In genomic region chr7:19400771-19401254, GRCh38 we compare ENCODE assay signal across 31 cellular contexts.
"Had no signal": no experiment of that assay in that cellular context is flagged by ENCODE, and none has a peak within 500 bp of the region (broad histone marks: within the 10 kb centered on the region; RNA-seq: fewer than 3 reads in every experiment).

No MANE protein-coding gene starts in this region.

- ATAC-seq: activated CD8-positive, alpha-beta T cell treated with anti-CD3 and anti-CD28 coated beads for 36 hours; activated naive CD4-positive, alpha-beta T cell treated with anti-CD3 and anti-CD28 coated beads, Interleukin-2, amount 50 U/mL, for 72 hours; activated T-cell treated with anti-CD3 and anti-CD28 coated beads, Interleukin-2, amount 50 U/mL, for 72 hours; activated T-helper 17 cell treated with anti-CD3 and anti-CD28 coated beads, Interleukin-2, amount 50 U/mL, for 72 hours; body of pancreas had no signal

- H3K4me1 Mint-ChIP-seq: activated T-helper 17 cell treated with anti-CD3 and anti-CD28 coated beads, Interleukin-2, amount 50 U/mL, for 72 hours had no signal

- H3K9me3 Mint-ChIP-seq: activated CD4-positive, alpha-beta T cell treated with anti-CD3 and anti-CD28 coated beads, Interleukin-2, amount 10 ng/mL, durations not matched to agents 24 days and 14 days; activated CD8-positive, alpha-beta T cell treated with anti-CD3 and anti-CD28 coated beads for 36 hours had no signal

- DNase-seq: activated CD4-positive, alpha-beta T cell treated with anti-CD3 and anti-CD28 coated beads, Interleukin-2, amount 10 ng/mL, durations not matched to agents 24 days and 14 days; activated CD4-positive, alpha-beta T cell treated with anti-CD3 and anti-CD28 coated beads, Interleukin-2, amount 50 U/mL, for 4 hours; activated CD8-positive, alpha-beta T cell treated with anti-CD3 and anti-CD28 coated beads for 36 hours; activated gamma-delta T cell; activated naive CD4-positive, alpha-beta T cell treated with Interleukin-2 at 50 U/mL for 16 hours; activated T-cell treated with anti-CD3 and anti-CD28 coated beads, Interleukin-2, amount 50 U/mL, for 1 hour; activated T-cell treated with anti-CD3 and anti-CD28 coated beads, Interleukin-2, amount 50 U/mL, for 72 hours; adrenal gland; body of pancreas; Karpas-422; KBM-7; MG63; NCI-H1048; NCI-H1436 treated with DMSO at 0.1 percent for 48 hours; NCI-H187; NCI-H2029 treated with DMSO at 0.1 percent for 48 hours; NCI-H2107; NCI-H2171; NCI-H2227 treated with DMSO at 0.1 percent for 48 hours; NCI-H446; NCI-H510A treated with DMSO at 0.1 percent for 48 hours; NCI-H526 treated with DMSO at 0.1 percent for 48 hours; NK-92 treated with Interleukin-12 subunit alpha and Interleukin-12 subunit beta, amount 100 ng/mL, for 24 hours; PC-9; SHP77; SJCRH30; T1000 had no signal

- H3K4me2 ChIP-seq: PC-9 had no signal

- H3K27ac ChIP-seq: adrenal gland, body of pancreas, breast epithelium, PC-9, SJCRH30, SK-N-MC had no signal

- H3K36me3 ChIP-seq: adrenal gland, breast epithelium, MG63, SJCRH30 had no signal

- H3K27me3 ChIP-seq: adrenal gland, body of pancreas, breast epithelium, MG63, SJCRH30 had no signal

- H3K27me3 Mint-ChIP-seq: activated CD4-positive, alpha-beta T cell treated with anti-CD3 and anti-CD28 coated beads, Interleukin-2, amount 10 ng/mL, durations not matched to agents 24 days and 14 days; activated CD8-positive, alpha-beta T cell treated with anti-CD3 and anti-CD28 coated beads for 36 hours; activated T-helper 17 cell treated with anti-CD3 and anti-CD28 coated beads, Interleukin-2, amount 50 U/mL, for 72 hours had no signal

- H3K9me3 ChIP-seq: adrenal gland, body of pancreas, breast epithelium, MG63, SJCRH30 had no signal

- H3K27ac Mint-ChIP-seq: activated CD4-positive, alpha-beta T cell treated with anti-CD3 and anti-CD28 coated beads, Interleukin-2, amount 10 ng/mL, durations not matched to agents 24 days and 14 days; activated CD8-positive, alpha-beta T cell treated with anti-CD3 and anti-CD28 coated beads for 36 hours; activated naive CD4-positive, alpha-beta T cell treated with anti-CD3 and anti-CD28 coated beads, Interleukin-2, amount 50 U/mL, for 72 hours; activated T-cell treated with anti-CD3 and anti-CD28 coated beads, Interleukin-2, amount 50 U/mL, for 72 hours; activated T-helper 17 cell treated with anti-CD3 and anti-CD28 coated beads, Interleukin-2, amount 50 U/mL, for 72 hours had no signal

- H3K4me3 ChIP-seq: adrenal gland, body of pancreas, breast epithelium, MG63, PC-9, SJCRH30, SK-N-MC had no signal

- H2AFZ ChIP-seq: PC-9 had no signal

- H3K36me3 Mint-ChIP-seq: activated naive CD4-positive, alpha-beta T cell treated with anti-CD3 and anti-CD28 coated beads, Interleukin-2, amount 50 U/mL, for 72 hours had no signal

- H3K4me3 Mint-ChIP-seq: activated CD4-positive, alpha-beta T cell treated with anti-CD3 and anti-CD28 coated beads, Interleukin-2, amount 10 ng/mL, durations not matched to agents 24 days and 14 days; activated CD8-positive, alpha-beta T cell treated with anti-CD3 and anti-CD28 coated beads for 36 hours; activated T-cell treated with anti-CD3 and anti-CD28 coated beads, Interleukin-2, amount 50 U/mL, for 72 hours; activated T-helper 17 cell treated with anti-CD3 and anti-CD28 coated beads, Interleukin-2, amount 50 U/mL, for 72 hours had no signal

- H3K4me1 ChIP-seq: body of pancreas, breast epithelium had no signal
